In the genomic region with DNA sequence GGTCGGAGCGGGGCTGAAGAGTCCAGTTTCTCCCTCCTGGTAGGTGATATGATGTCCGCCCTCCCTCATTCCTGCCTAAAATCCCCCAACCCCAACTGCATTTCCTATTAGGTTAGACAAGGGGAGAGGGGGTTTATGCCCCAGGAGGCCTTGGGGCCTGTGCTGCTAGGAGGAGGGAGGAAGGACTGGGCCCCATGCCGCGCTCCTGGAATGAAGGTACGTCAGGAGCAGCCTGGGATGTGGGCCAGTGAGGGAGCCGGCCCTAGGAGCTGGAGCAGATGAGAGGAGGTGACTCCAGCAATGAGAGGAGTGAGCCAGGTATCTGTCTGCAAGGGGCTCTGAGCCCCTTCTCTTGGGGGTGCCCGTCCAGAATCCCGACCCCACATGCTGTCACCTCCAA, we compare ENCODE assay signal across 18 cellular contexts. TPM values are rescaled to one million over a fixed set of nuclear protein-coding genes. Genes with fewer than 3 reads are reported as not detected.
DNase-seq lines count a peak whose midpoint lies in the region; ATAC-seq and TF ChIP-seq lines count a peak whose summit lies in the region.
"Had no signal": no experiment of that assay in that cellular context is flagged by ENCODE, and none has a peak within 500 bp of the region (broad histone marks: within the 10 kb centered on the region; RNA-seq: fewer than 3 reads in every experiment).

No MANE protein-coding gene starts in this region.

- no peak overlapping the region for H2BK12ac ChIP-seq in neuronal stem cell (ENCODE audit: low read length)

- H3K18ac ChIP-seq in IMR-90 (ENCODE audit: low read depth, low read length) (no peak overlapping the region), neuronal stem cell (ENCODE audit: low read length) (peak overlapping the region; percentile 94)

- BruUV-seq in IMR-90 (replicated peaks; lab: Mats Ljungman, UMichigan) = no TSS peak

- H3K9me1 ChIP-seq in IMR-90 (ENCODE audit: insufficient read depth, low read length) = no peaks in the 10 kb centered on the region

- H3K56ac ChIP-seq in IMR-90 (ENCODE audit: extremely low read depth, insufficient read depth, low read length) = no peak overlapping the region

- dilution Hi-C loops in IMR-90 (cut with HindIII; ENCODE audit: low sequenced_read_pairs, unreplicated experiment) = no loop called here

- TF ChIP-seq CTCF in IMR-90 (conservative IDR thresholded peaks at IDR 0.05; ENCODE audit: low read depth, low read length) (no peak), chondrocyte (IDR thresholded peaks at IDR 0.05) (no peak), left ventricle myocardium inferior (IDR thresholded peaks at IDR 0.05; ENCODE audit: borderline replicate concordance) (no peak)

- no peak overlapping the region for H4K91ac ChIP-seq in IMR-90 (ENCODE audit: insufficient read depth, low read depth, low read length)
- no peak overlapping the region for H4K91ac ChIP-seq in neuronal stem cell (ENCODE audit: low read depth, low read length, poor library complexity)

- H3K9me3 ChIP-seq in IMR-90 (ENCODE audit: control insufficient read depth, insufficient read depth, low read length) (no peaks in the 10 kb centered on the region), left ventricle myocardium inferior (replicated peaks) (no peaks in the 10 kb centered on the region), neuronal stem cell (replicated peaks in 1 of 2; ENCODE audit: control insufficient read depth in 2 of 2, insufficient read depth in 1 of 2, low read depth in 1 of 2, low read length in 2 of 2) (no peaks in the 10 kb centered on the region)
- H3K9me3 ChIP-seq: A549, BE2C, Caco-2 had no signal

- H3K4me1 ChIP-seq in IMR-90 (ENCODE audit: control insufficient read depth, insufficient read depth, low read length) (peaks cover 2% of the 10 kb centered on the region; the same call in 1 of the 2 replicates), left ventricle myocardium inferior (peaks cover 48% of the 10 kb centered on the region), neuronal stem cell (ENCODE audit: control insufficient read depth in 2 of 2, insufficient read depth in 1 of 2, low read depth in 1 of 2, low read length in 2 of 2) (peaks cover 5 to 41% of the 10 kb centered on the region in 2 donors)

- no peaks in the 10 kb centered on the region for H3K36me3 ChIP-seq in IMR-90 (ENCODE audit: control insufficient read depth, insufficient read depth, low read length)
- no peaks in the 10 kb centered on the region for H3K36me3 ChIP-seq in left ventricle myocardium inferior
- H3K36me3 ChIP-seq in neuronal stem cell (replicated peaks in 1 of 2; ENCODE audit: control insufficient read depth in 2 of 2, insufficient read depth in 2 of 2, low read length in 2 of 2) = peaks cover 23 to 27% of the 10 kb centered on the region in 2 donors
- H3K36me3 ChIP-seq: BE2C had no signal

- no peak for TF ChIP-seq RAD21 in IMR-90 (IDR thresholded peaks at IDR 0.05; ENCODE audit: low read length)

- no peak overlapping the region for H2BK20ac ChIP-seq in IMR-90 (ENCODE audit: low read depth, low read length)

- H3K4me2 ChIP-seq in IMR-90 (ENCODE audit: low read depth, low read length) (no peak overlapping the region), neuronal stem cell (ENCODE audit: insufficient read depth, low read length, poor library complexity, severe bottlenecking) (no peak overlapping the region)
- H3K4me2 ChIP-seq: A549 had no signal

- H2BK120ac ChIP-seq in IMR-90 (ENCODE audit: low read depth, low read length) (no peak overlapping the region), neuronal stem cell (ENCODE audit: low read depth, low read length) (no peak overlapping the region)

- POLR2A ChIA-PET in IMR-90 (lab: Charles Lee; ENCODE audit: unreplicated experiment) = no interaction called here

- no peaks in the 10 kb centered on the region; the same call in 1 of the 2 replicates for H4K20me1 ChIP-seq in IMR-90 (ENCODE audit: insufficient read depth, low read length)

- no peak for TF ChIP-seq POLR2A in IMR-90 (IDR thresholded peaks at IDR 0.05; ENCODE audit: low read depth, low read length)

- ATAC-seq in IMR-90 (ENCODE audit: low read depth) (no peak), GM18858 (IDR thresholded peaks at IDR 0.05; ENCODE audit: unreplicated experiment) (no peak), HG03108 (IDR thresholded peaks at IDR 0.05; ENCODE audit: unreplicated experiment) (no peak)
- ATAC-seq: CD8-positive, alpha-beta T cell had no signal

- no peak for DNase-seq in IMR-90
- peak; percentile 47 for DNase-seq in chondrocyte (ENCODE audit: low spot score)
- DNase-seq in left ventricle myocardium inferior = peak; percentile 72
- no peak for DNase-seq in neuronal stem cell (ENCODE audit: low spot score)
- DNase-seq in activated CD4-positive, alpha-beta T cell treated with anti-CD3 and anti-CD28 coated beads, Interleukin-2, amount 10 ng/mL, durations not matched to agents 24 days and 14 days = no peak
- no peak for DNase-seq in activated T-helper 2 cell treated with anti-CD3 and anti-CD28 coated beads, Interferon-gamma antibody, Interleukin-2, Interleukin-4, amounts not matched to agents 10 μg/mL and 5 μg/mL and 100 μg/mL, durations not matched to agents 14 hours and 24 hours and 36 hours (ENCODE audit: low spot score)
- DNase-seq: BE2C; Caco-2; CD8-positive, alpha-beta T cell; DND-41; GDM1; HCEC 1CT; HFFc6 had no signal

- no peaks in the 10 kb centered on the region for H3K36me3 Mint-ChIP-seq in chondrocyte (ENCODE audit: low read depth)
- no peaks in the 10 kb centered on the region for H3K36me3 Mint-ChIP-seq in activated CD4-positive, alpha-beta T cell treated with anti-CD3 and anti-CD28 coated beads, Interleukin-2, amount 10 ng/mL, durations not matched to agents 24 days and 14 days (ENCODE audit: low read depth)
- H3K36me3 Mint-ChIP-seq in activated T-helper 2 cell treated with anti-CD3 and anti-CD28 coated beads, Interferon-gamma antibody, Interleukin-2, Interleukin-4, amounts not matched to agents 10 μg/mL and 5 μg/mL and 100 μg/mL, durations not matched to agents 14 hours and 24 hours and 36 hours (ENCODE audit: low read depth) = no peaks in the 10 kb centered on the region
- H3K36me3 Mint-ChIP-seq: CD14-positive monocyte, IgD-negative memory B cell had no signal

- no peak overlapping the region for H2BK5ac ChIP-seq in IMR-90 (ENCODE audit: low read depth, low read length, poor library complexity, severe bottlenecking)
- no peak overlapping the region for H2BK5ac ChIP-seq in neuronal stem cell (ENCODE audit: low read length)

- no peaks in the 10 kb centered on the region for H3K9me3 Mint-ChIP-seq in chondrocyte (ENCODE audit: low read depth)
- no peaks in the 10 kb centered on the region for H3K9me3 Mint-ChIP-seq in activated CD4-positive, alpha-beta T cell treated with anti-CD3 and anti-CD28 coated beads, Interleukin-2, amount 10 ng/mL, durations not matched to agents 24 days and 14 days
- H3K9me3 Mint-ChIP-seq in activated T-helper 2 cell treated with anti-CD3 and anti-CD28 coated beads, Interferon-gamma antibody, Interleukin-2, Interleukin-4, amounts not matched to agents 10 μg/mL and 5 μg/mL and 100 μg/mL, durations not matched to agents 14 hours and 24 hours and 36 hours = no peaks in the 10 kb centered on the region
- H3K9me3 Mint-ChIP-seq: CD8-positive, alpha-beta T cell; HFFc6; IgD-negative memory B cell had no signal

- H3K4me1 Mint-ChIP-seq in chondrocyte (ENCODE audit: low read depth) = no peaks in the 10 kb centered on the region
- no peaks in the 10 kb centered on the region for H3K4me1 Mint-ChIP-seq in activated CD4-positive, alpha-beta T cell treated with anti-CD3 and anti-CD28 coated beads, Interleukin-2, amount 10 ng/mL, durations not matched to agents 24 days and 14 days
- no peaks in the 10 kb centered on the region for H3K4me1 Mint-ChIP-seq in activated T-helper 2 cell treated with anti-CD3 and anti-CD28 coated beads, Interferon-gamma antibody, Interleukin-2, Interleukin-4, amounts not matched to agents 10 μg/mL and 5 μg/mL and 100 μg/mL, durations not matched to agents 14 hours and 24 hours and 36 hours (ENCODE audit: low read depth)
- H3K4me1 Mint-ChIP-seq: IgD-negative memory B cell had no signal

- H3K27me3 ChIP-seq in IMR-90 (ENCODE audit: control insufficient read depth, insufficient read depth, low read length) (peaks cover 10% of the 10 kb centered on the region), left ventricle myocardium inferior (ENCODE audit: low read depth) (no peaks in the 10 kb centered on the region), neuronal stem cell (ENCODE audit: control insufficient read depth in 3 of 3, insufficient read depth in 3 of 3, low read depth in 1 of 3, low read length in 3 of 3) (no peaks in the 10 kb centered on the region)
- H3K27me3 ChIP-seq: BE2C had no signal

- H3K4ac ChIP-seq in IMR-90 (ENCODE audit: low read depth, low read length) (no peak overlapping the region), neuronal stem cell (ENCODE audit: low read length) (no peak overlapping the region)

- no peak overlapping the region for H4K8ac ChIP-seq in IMR-90 (ENCODE audit: low read depth in 2 of 2, low read length in 2 of 2)
- H4K8ac ChIP-seq in neuronal stem cell (ENCODE audit: low read depth, low read length) = no peak overlapping the region

- in situ Hi-C loops in IMR-90 (cut with MboI; ENCODE audit: low sequenced_read_pairs) = loop anchor here (25.0 kb wide), 1 partner anchor 771 kb away; no protein-coding TSS in a partner anchor

- no peak overlapping the region for H2AFZ ChIP-seq in IMR-90 (replicated peaks; ENCODE audit: low read length, poor library complexity)
- H2AFZ ChIP-seq in neuronal stem cell (ENCODE audit: low read length) = no peak overlapping the region

- no peak overlapping the region for H2AK5ac ChIP-seq in IMR-90 (ENCODE audit: low read depth, low read length)
- peak overlapping the region; percentile 91 for H2AK5ac ChIP-seq in neuronal stem cell (ENCODE audit: low read depth, low read length)

- WGBS in IMR-90 (ENCODE audit: extremely low coverage in 2 of 2, insufficient read length in 1 of 2), 2 experiments = 80% methylated on average over 2 of the region's 9 CpGs; no CpG with 5 or more reads in 1 of the 2 experiments
- WGBS in neuronal stem cell (ENCODE audit: extremely low coverage in 2 of 2, insufficient read length in 2 of 2, insufficient replicate concordance in 1 of 2), 2 donors = no CpG with 5 or more reads among the region's 9 CpGs

- H3K79me1 ChIP-seq in IMR-90 (ENCODE audit: low read depth in 1 of 2, low read length in 2 of 2) (no peaks in the 10 kb centered on the region), neuronal stem cell (ENCODE audit: low read depth, low read length) (no peaks in the 10 kb centered on the region)

- H3K4me3 ChIP-seq in IMR-90 (ENCODE audit: insufficient read depth, low read depth, low read length) (no peak overlapping the region), left ventricle myocardium inferior (no peak overlapping the region), neuronal stem cell (ENCODE audit: low read length in 2 of 2) (no peak overlapping the region)
- H3K4me3 ChIP-seq: A549 had no signal

- H3K27me3 Mint-ChIP-seq in chondrocyte (ENCODE audit: low read depth) = no peaks in the 10 kb centered on the region
- no peaks in the 10 kb centered on the region for H3K27me3 Mint-ChIP-seq in activated CD4-positive, alpha-beta T cell treated with anti-CD3 and anti-CD28 coated beads, Interleukin-2, amount 10 ng/mL, durations not matched to agents 24 days and 14 days
- H3K27me3 Mint-ChIP-seq in activated T-helper 2 cell treated with anti-CD3 and anti-CD28 coated beads, Interferon-gamma antibody, Interleukin-2, Interleukin-4, amounts not matched to agents 10 μg/mL and 5 μg/mL and 100 μg/mL, durations not matched to agents 14 hours and 24 hours and 36 hours (ENCODE audit: low read depth) = no peaks in the 10 kb centered on the region
- H3K27me3 Mint-ChIP-seq: IgD-negative memory B cell had no signal

- H3K27ac Mint-ChIP-seq in chondrocyte (ENCODE audit: unreplicated experiment) = no peak overlapping the region
- H3K27ac Mint-ChIP-seq in activated CD4-positive, alpha-beta T cell treated with anti-CD3 and anti-CD28 coated beads, Interleukin-2, amount 10 ng/mL, durations not matched to agents 24 days and 14 days = no peak overlapping the region
- no peak overlapping the region for H3K27ac Mint-ChIP-seq in activated T-helper 2 cell treated with anti-CD3 and anti-CD28 coated beads, Interferon-gamma antibody, Interleukin-2, Interleukin-4, amounts not matched to agents 10 μg/mL and 5 μg/mL and 100 μg/mL, durations not matched to agents 14 hours and 24 hours and 36 hours
- H3K27ac Mint-ChIP-seq: CD14-positive monocyte; CD8-positive, alpha-beta T cell; HFFc6; IgD-negative memory B cell had no signal

- H3K9ac ChIP-seq in IMR-90 (ENCODE audit: low read depth, low read length) (no peak overlapping the region), neuronal stem cell (ENCODE audit: low read depth, low read length, poor library complexity) (no peak overlapping the region)

- no peak overlapping the region for H3K4me3 Mint-ChIP-seq in chondrocyte (ENCODE audit: unreplicated experiment)
- no peak overlapping the region for H3K4me3 Mint-ChIP-seq in activated CD4-positive, alpha-beta T cell treated with anti-CD3 and anti-CD28 coated beads, Interleukin-2, amount 10 ng/mL, durations not matched to agents 24 days and 14 days
- H3K4me3 Mint-ChIP-seq in activated T-helper 2 cell treated with anti-CD3 and anti-CD28 coated beads, Interferon-gamma antibody, Interleukin-2, Interleukin-4, amounts not matched to agents 10 μg/mL and 5 μg/mL and 100 μg/mL, durations not matched to agents 14 hours and 24 hours and 36 hours (ENCODE audit: low read depth) = no peak overlapping the region
- H3K4me3 Mint-ChIP-seq: CD14-positive monocyte; CD8-positive, alpha-beta T cell; HFFc6; IgD-negative memory B cell had no signal

- H3K23ac ChIP-seq in IMR-90 (ENCODE audit: low read depth, low read length) (no peak overlapping the region), neuronal stem cell (ENCODE audit: low read depth, low read length, poor library complexity) (peak overlapping the region; percentile 52)

- no peak overlapping the region for H3K14ac ChIP-seq in IMR-90 (replicated peaks; ENCODE audit: low read depth, low read length)
- no peak overlapping the region for H3K14ac ChIP-seq in neuronal stem cell (ENCODE audit: low read length)

- H2AK9ac ChIP-seq in IMR-90 (replicated peaks; ENCODE audit: low read depth, low read length, poor library complexity) = peak overlapping the region; percentile 77

- no peak overlapping the region for H4K5ac ChIP-seq in IMR-90 (ENCODE audit: low read depth, low read length)

- H3K27ac ChIP-seq in IMR-90 (ENCODE audit: insufficient read depth, low read length) (no peak overlapping the region), left ventricle myocardium inferior (replicated peaks) (peak overlapping the region; percentile 82), neuronal stem cell (replicated peaks; ENCODE audit: low read length) (no peak overlapping the region)

- intact Hi-C loops in IMR-90 (cut with micrococcal nuclease) = no loop called here
- intact Hi-C loops in left ventricle myocardium inferior (cut with micrococcal nuclease) = no loop called here
- intact Hi-C loops in activated CD4-positive, alpha-beta T cell treated with anti-CD3 and anti-CD28 coated beads, Interleukin-2, amount 10 ng/mL, durations not matched to agents 24 days and 14 days (cut with micrococcal nuclease) = no loop called here
- intact Hi-C loops in activated T-helper 2 cell treated with anti-CD3 and anti-CD28 coated beads, Interferon-gamma antibody, Interleukin-2, Interleukin-4, amounts not matched to agents 10 μg/mL and 5 μg/mL and 100 μg/mL, durations not matched to agents 14 hours and 24 hours and 36 hours (cut with micrococcal nuclease) = no loop called here

- CTCF ChIA-PET in IMR-90 (lab: Yijun Ruan, JAX) = no interaction called here

- H2BK15ac ChIP-seq in IMR-90 (ENCODE audit: low read depth, low read length) (no peak overlapping the region), neuronal stem cell (ENCODE audit: low read length) (no peak overlapping the region)

RNA-seq across cellular contexts. Expression of gene CDC42EP4, which starts 46.9 kb away (rescaled TPM):
- total RNA-seq in IMR-90 (2012; rRNA removed) = 14.3 and 16.1 TPM in 2 replicates
- polyA plus RNA-seq in IMR-90 (2012; rRNA removed) = 25.6 and 25.8 TPM in 2 replicates
- 15.5 and 25.9 TPM in 2 replicates for polyA plus RNA-seq in IMR-90 (2012; cell fraction: cytosol; rRNA removed)
- 8.9 and 13.7 TPM in 2 replicates for polyA plus RNA-seq in IMR-90 (2012; cell fraction: nucleus; rRNA removed; ENCODE audit: low replicate concordance)
- total RNA-seq in chondrocyte = 9.1 to 10.6 TPM (median 10.5 TPM) in 3 replicates
- 34.0 TPM for total RNA-seq in left ventricle myocardium inferior
- 23.5 TPM for polyA plus RNA-seq in neuronal stem cell (2013, experiment 1 of 2)
- 23.9 TPM for polyA plus RNA-seq in neuronal stem cell (2013, experiment 2 of 2)
- total RNA-seq in activated CD4-positive, alpha-beta T cell treated with anti-CD3 and anti-CD28 coated beads, Interleukin-2, amount 10 ng/mL, durations not matched to agents 24 days and 14 days = 0.86 and 0.95 TPM in 2 replicates
- 1.6 and 2.8 TPM in 2 replicates for total RNA-seq in activated T-helper 2 cell treated with anti-CD3 and anti-CD28 coated beads, Interferon-gamma antibody, Interleukin-2, Interleukin-4, amounts not matched to agents 10 μg/mL and 5 μg/mL and 100 μg/mL, durations not matched to agents 14 hours and 24 hours and 36 hours

Comparison
In these comparisons a context has a peak if more than half of its experiments do, and no peak if none do; other contexts are left out.
1. DNase-seq: peak in chondrocyte (single experiment) and left ventricle myocardium inferior (single experiment); none in IMR-90 (single experiment), neuronal stem cell (single experiment), activated CD4-positive, alpha-beta T cell treated with anti-CD3 and anti-CD28 coated beads, Interleukin-2, amount 10 ng/mL, durations not matched to agents 24 days and 14 days (single experiment) and activated T-helper 2 cell treated with anti-CD3 and anti-CD28 coated beads, Interferon-gamma antibody, Interleukin-2, Interleukin-4, amounts not matched to agents 10 μg/mL and 5 μg/mL and 100 μg/mL, durations not matched to agents 14 hours and 24 hours and 36 hours (single experiment).